Comparison of ENCODE assay signal across 8 cellular contexts in genomic region chr6:90397929-90398674, GRCh38.
A peak's percentile ranks its signal among the peaks of the same experiment; 100 is the strongest.
DNase-seq lines count a peak whose midpoint lies in the region; ATAC-seq lines count a peak whose summit lies in the region.

No MANE protein-coding gene starts in this region.

- no peaks in the 10 kb centered on the region for H3K9me3 Mint-ChIP-seq in stimulated activated naive CD8-positive, alpha-beta T cell treated with anti-CD3 and anti-CD28 coated beads, Interleukin-15, amount 100 ng/mL, for 72 hours

- peaks cover 95% of the 10 kb centered on the region for H3K4me1 Mint-ChIP-seq in stimulated activated naive CD8-positive, alpha-beta T cell treated with anti-CD3 and anti-CD28 coated beads, Interleukin-15, amount 100 ng/mL, for 72 hours

- no peaks in the 10 kb centered on the region for H3K36me3 ChIP-seq in SJCRH30

- peak overlapping the region; percentile 92 to 97 for H3K27ac Mint-ChIP-seq in stimulated activated naive CD8-positive, alpha-beta T cell treated with anti-CD3 and anti-CD28 coated beads, Interleukin-15, amount 100 ng/mL, for 72 hours

- no peaks in the 10 kb centered on the region for H3K27me3 Mint-ChIP-seq in stimulated activated naive CD8-positive, alpha-beta T cell treated with anti-CD3 and anti-CD28 coated beads, Interleukin-15, amount 100 ng/mL, for 72 hours

- H3K27me3 ChIP-seq in SJCRH30: no peaks in the 10 kb centered on the region; the same call in 1 of the 2 replicates

- no peaks in the 10 kb centered on the region for H3K9me3 ChIP-seq in SJCRH30 (replicated peaks)

- H3K4me3 ChIP-seq in SJCRH30: no peak overlapping the region

- intact Hi-C loops in posterior cingulate gyrus (cut with DNase I): no loop called here

- H3K27ac ChIP-seq in SJCRH30: no peak overlapping the region

- peak overlapping the region; percentile 68 to 73 for H3K4me3 Mint-ChIP-seq in stimulated activated naive CD8-positive, alpha-beta T cell treated with anti-CD3 and anti-CD28 coated beads, Interleukin-15, amount 100 ng/mL, for 72 hours

- DNase-seq in CD1c-positive myeloid dendritic cell (ENCODE audit: extremely low spot score) (peak; percentile 10), islet precursor cell (peak; percentile 81), SJCRH30 (no peak), NCI-H187 (lab: John Stamatoyannopoulos, UW) (no peak), posterior cingulate gyrus (no peak)
- peak in 2 of 3 experiments; percentile 61 to 66 for DNase-seq in activated CD8-positive, alpha-beta memory T cell treated with anti-CD3 and anti-CD28 coated beads for 48 hours (ENCODE audit: low read depth in 2 of 3, low spot score in 2 of 3)
- DNase-seq in stimulated activated naive CD8-positive, alpha-beta T cell treated with anti-CD3 and anti-CD28 coated beads, Interleukin-15, amount 100 ng/mL, for 72 hours: peak; percentile 79 to 93

- ATAC-seq in HG03442 (IDR thresholded peaks at IDR 0.05; ENCODE audit: unreplicated experiment): peak; percentile 70
- peak; percentile 87 for ATAC-seq in stimulated activated naive CD8-positive, alpha-beta T cell treated with anti-CD3 and anti-CD28 coated beads, Interleukin-15, amount 100 ng/mL, for 72 hours

- H3K4me1 ChIP-seq in SJCRH30: peaks cover 9% of the 10 kb centered on the region

Comparison
In these comparisons a context has a peak if more than half of its experiments do, and no peak if none do; other contexts are left out.
1. DNase-seq: peak in CD1c-positive myeloid dendritic cell (single experiment), activated CD8-positive, alpha-beta memory T cell treated with anti-CD3 and anti-CD28 coated beads for 48 hours (2 of 3), islet precursor cell (single experiment) and stimulated activated naive CD8-positive, alpha-beta T cell treated with anti-CD3 and anti-CD28 coated beads, Interleukin-15, amount 100 ng/mL, for 72 hours (2 of 2); none in SJCRH30 (0 of 2), NCI-H187 (0 of 2) and posterior cingulate gyrus (0 of 10).